Comparison of ENCODE assay signal across 1 cellular context in the genomic region with DNA sequence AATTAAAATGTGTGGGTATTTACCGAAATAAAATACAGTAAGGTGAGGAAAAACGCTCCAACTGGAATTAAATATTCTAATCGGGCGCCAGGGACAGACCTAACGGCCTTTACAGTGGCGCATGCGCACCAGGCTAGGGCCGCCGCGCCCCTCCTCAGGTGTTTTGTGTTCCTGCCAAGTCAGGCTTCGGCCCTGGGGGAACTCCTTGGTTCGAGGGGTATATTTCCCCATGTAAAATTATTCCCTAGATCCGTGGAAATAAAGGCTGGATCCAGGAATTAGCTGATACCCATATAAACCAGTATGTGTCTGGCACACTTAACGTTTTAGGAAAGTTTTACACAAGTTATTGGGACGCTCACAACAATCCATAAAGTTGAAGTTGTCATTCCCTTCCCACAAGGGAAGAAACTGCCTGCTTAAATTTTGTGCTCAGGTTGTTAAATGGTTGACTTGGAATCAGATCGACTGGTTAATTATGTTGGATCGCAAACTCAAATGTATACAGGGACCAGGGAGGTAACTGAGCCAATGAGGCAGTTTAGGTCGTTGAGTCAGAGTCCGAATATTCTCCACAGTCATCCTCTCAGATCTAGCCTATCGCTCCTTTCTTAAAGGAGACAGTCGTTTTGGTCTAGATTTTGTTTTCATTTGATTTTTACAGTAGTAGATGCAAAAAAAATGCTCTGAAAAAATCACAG.
TF ChIP-seq lines count a peak whose summit lies in the region.

No MANE protein-coding gene starts in this region.

TF ChIP-seq in HEK293, 187 proteins besides CTCF, POLR2A, EP300 and RAD21 (continued from another document):
- TF ChIP-seq, protein P1, sequence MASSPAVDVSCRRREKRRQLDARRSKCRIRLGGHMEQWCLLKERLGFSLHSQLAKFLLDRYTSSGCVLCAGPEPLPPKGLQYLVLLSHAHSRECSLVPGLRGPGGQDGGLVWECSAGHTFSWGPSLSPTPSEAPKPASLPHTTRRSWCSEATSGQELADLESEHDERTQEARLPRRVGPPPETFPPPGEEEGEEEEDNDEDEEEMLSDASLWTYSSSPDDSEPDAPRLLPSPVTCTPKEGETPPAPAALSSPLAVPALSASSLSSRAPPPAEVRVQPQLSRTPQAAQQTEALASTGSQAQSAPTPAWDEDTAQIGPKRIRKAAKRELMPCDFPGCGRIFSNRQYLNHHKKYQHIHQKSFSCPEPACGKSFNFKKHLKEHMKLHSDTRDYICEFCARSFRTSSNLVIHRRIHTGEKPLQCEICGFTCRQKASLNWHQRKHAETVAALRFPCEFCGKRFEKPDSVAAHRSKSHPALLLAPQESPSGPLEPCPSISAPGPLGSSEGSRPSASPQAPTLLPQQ (tag by site-specific recombination; IDR thresholded peaks at IDR 0.05): no peak
- TF ChIP-seq ZNF792 (tag by site-specific recombination; IDR thresholded peaks at IDR 0.05): no peak
- no peak for TF ChIP-seq ZNF701 (tag by site-specific recombination; IDR thresholded peaks at IDR 0.05)
- TF ChIP-seq PRDM6 (tag by site-specific recombination; IDR thresholded peaks at IDR 0.05): no peak
- no peak for TF ChIP-seq ZNF843 (tag by site-specific recombination; IDR thresholded peaks at IDR 0.05)
- TF ChIP-seq GFI1B (tag by site-specific recombination; IDR thresholded peaks at IDR 0.05): no peak
- TF ChIP-seq, protein P2, sequence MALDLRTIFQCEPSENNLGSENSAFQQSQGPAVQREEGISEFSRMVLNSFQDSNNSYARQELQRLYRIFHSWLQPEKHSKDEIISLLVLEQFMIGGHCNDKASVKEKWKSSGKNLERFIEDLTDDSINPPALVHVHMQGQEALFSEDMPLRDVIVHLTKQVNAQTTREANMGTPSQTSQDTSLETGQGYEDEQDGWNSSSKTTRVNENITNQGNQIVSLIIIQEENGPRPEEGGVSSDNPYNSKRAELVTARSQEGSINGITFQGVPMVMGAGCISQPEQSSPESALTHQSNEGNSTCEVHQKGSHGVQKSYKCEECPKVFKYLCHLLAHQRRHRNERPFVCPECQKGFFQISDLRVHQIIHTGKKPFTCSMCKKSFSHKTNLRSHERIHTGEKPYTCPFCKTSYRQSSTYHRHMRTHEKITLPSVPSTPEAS (tag by site-specific recombination; IDR thresholded peaks at IDR 0.05): no peak
- TF ChIP-seq YY1 (tag by site-specific recombination; IDR thresholded peaks at IDR 0.05): no peak
- no peak for TF ChIP-seq KLF16 (tag by site-specific recombination; IDR thresholded peaks at IDR 0.05)
- TF ChIP-seq IKZF3 (tag by site-specific recombination; IDR thresholded peaks at IDR 0.05): peak; percentile 64; the same call in 1 of the 2 replicates
- TF ChIP-seq, protein P3, sequence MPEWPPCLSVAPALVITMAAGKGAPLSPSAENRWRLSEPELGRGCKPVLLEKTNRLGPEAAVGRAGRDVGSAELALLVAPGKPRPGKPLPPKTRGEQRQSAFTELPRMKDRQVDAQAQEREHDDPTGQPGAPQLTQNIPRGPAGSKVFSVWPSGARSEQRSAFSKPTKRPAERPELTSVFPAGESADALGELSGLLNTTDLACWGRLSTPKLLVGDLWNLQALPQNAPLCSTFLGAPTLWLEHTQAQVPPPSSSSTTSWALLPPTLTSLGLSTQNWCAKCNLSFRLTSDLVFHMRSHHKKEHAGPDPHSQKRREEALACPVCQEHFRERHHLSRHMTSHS (tag by site-specific recombination; IDR thresholded peaks at IDR 0.05): no peak
